In the genomic region with DNA sequence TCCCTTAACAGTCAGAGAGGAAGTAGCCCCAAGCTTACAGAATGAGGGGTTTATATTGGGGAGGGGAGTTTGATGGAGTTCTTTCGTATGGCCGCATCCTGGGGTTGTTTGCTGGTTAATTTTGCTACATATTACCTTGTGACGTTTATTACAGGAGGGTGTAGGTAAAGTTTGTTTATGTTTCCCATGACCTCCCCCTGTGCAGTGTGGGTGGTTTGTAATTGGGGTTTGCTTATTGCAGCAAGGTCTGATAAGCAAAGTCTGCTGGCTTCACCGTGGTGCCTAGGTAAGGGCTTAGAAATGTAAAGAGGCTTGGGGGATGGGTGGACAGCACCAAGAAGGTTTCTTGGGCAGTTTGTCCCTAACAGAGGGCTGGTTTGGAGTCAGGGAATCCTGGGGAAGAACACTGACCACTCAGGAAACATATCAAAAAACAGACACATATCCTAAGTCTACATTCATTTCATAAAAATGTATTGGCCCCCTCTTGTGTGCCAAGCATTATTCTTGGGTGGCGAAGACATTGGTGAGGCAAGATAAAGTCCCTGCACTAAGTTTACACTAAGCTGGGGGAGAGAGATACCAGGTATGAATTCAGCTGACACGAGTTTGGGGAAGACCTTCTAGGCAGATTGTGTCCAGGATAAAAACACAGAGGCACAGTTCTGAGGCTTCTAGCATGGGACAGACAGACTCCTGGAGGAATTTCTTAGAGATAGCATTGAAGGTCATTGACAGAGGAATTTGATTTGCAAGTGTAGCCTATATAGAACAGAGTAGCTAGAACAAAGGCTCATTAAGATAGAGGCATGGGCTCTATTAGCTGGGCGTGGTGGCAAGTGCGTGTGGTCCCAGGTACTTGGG, we compare ENCODE assay signal across 13 cellular contexts. TPM values are rescaled to one million over a fixed set of nuclear protein-coding genes. Genes with fewer than 3 reads are reported as not detected.
A peak's percentile ranks its signal among the peaks of the same experiment; 100 is the strongest.
DNase-seq lines count a peak whose midpoint lies in the region; ATAC-seq and TF ChIP-seq lines count a peak whose summit lies in the region.
"Had no signal": no experiment of that assay in that cellular context is flagged by ENCODE, and none has a peak within 500 bp of the region (broad histone marks: within the 10 kb centered on the region; RNA-seq: fewer than 3 reads in every experiment).

No MANE protein-coding gene starts in this region.

- H3K4me3 ChIP-seq in heart left ventricle = no peak overlapping the region
- H3K4me3 ChIP-seq: prostate gland, upper lobe of right lung had no signal

- peak overlapping the region; percentile 11 for H3K27ac Mint-ChIP-seq in activated naive CD8-positive, alpha-beta T cell treated with anti-CD3 and anti-CD28 coated beads, Interleukin-2, amount 10 ng/mL, durations not matched to agents 7 days and 5 days
- no peak overlapping the region for H3K27ac Mint-ChIP-seq in activated naive CD8-positive, alpha-beta T cell treated with anti-CD3 and anti-CD28 coated beads, Interleukin-2, amount 50 U/mL, for 24 hours
- peak overlapping the region; percentile 26 for H3K27ac Mint-ChIP-seq in stimulated activated memory B cell treated with anti-CD40 and anti-IgM and Interleukin-4, amounts not matched to agents 10 μg/mL and 1 μg/mL and 100 μg/mL, for 72 hours
- H3K27ac Mint-ChIP-seq: activated CD4-positive, alpha-beta T cell treated with anti-CD3 and anti-CD28 coated beads, Interleukin-2, amount 10 ng/mL, durations not matched to agents 24 days and 14 days had no signal

- H3K36me3 Mint-ChIP-seq in activated naive CD8-positive, alpha-beta T cell treated with anti-CD3 and anti-CD28 coated beads, Interleukin-2, amount 10 ng/mL, durations not matched to agents 7 days and 5 days = peaks cover 7% of the 10 kb centered on the region
- peaks cover 8% of the 10 kb centered on the region for H3K36me3 Mint-ChIP-seq in activated naive CD8-positive, alpha-beta T cell treated with anti-CD3 and anti-CD28 coated beads, Interleukin-2, amount 50 U/mL, for 24 hours (ENCODE audit: low read depth)
- no peaks in the 10 kb centered on the region for H3K36me3 Mint-ChIP-seq in stimulated activated memory B cell treated with anti-CD40 and anti-IgM and Interleukin-4, amounts not matched to agents 10 μg/mL and 1 μg/mL and 100 μg/mL, for 72 hours

- no peaks in the 10 kb centered on the region for H3K27me3 ChIP-seq in heart left ventricle
- H3K27me3 ChIP-seq: upper lobe of right lung had no signal

- no peak overlapping the region for H3K4me3 Mint-ChIP-seq in activated naive CD8-positive, alpha-beta T cell treated with anti-CD3 and anti-CD28 coated beads, Interleukin-2, amount 10 ng/mL, durations not matched to agents 7 days and 5 days
- H3K4me3 Mint-ChIP-seq in activated naive CD8-positive, alpha-beta T cell treated with anti-CD3 and anti-CD28 coated beads, Interleukin-2, amount 50 U/mL, for 24 hours = no peak overlapping the region
- no peak overlapping the region for H3K4me3 Mint-ChIP-seq in stimulated activated memory B cell treated with anti-CD40 and anti-IgM and Interleukin-4, amounts not matched to agents 10 μg/mL and 1 μg/mL and 100 μg/mL, for 72 hours
- H3K4me3 Mint-ChIP-seq: activated CD4-positive, alpha-beta T cell treated with anti-CD3 and anti-CD28 coated beads, Interleukin-2, amount 10 ng/mL, durations not matched to agents 24 days and 14 days; activated T-cell treated with anti-CD3 and anti-CD28 coated beads, Interleukin-2, amount 50 U/mL, for 4 hours had no signal

- no peak for DNase-seq in activated naive CD8-positive, alpha-beta T cell treated with anti-CD3 and anti-CD28 coated beads, Interleukin-2, amount 10 ng/mL, durations not matched to agents 7 days and 5 days
- no peak for DNase-seq in activated naive CD8-positive, alpha-beta T cell treated with anti-CD3 and anti-CD28 coated beads, Interleukin-2, amount 50 U/mL, for 24 hours
- DNase-seq in heart left ventricle = no peak
- DNase-seq: activated CD4-positive, alpha-beta T cell treated with anti-CD3 and anti-CD28 coated beads, Interleukin-2, amount 10 ng/mL, durations not matched to agents 24 days and 14 days; activated T-cell treated with anti-CD3 and anti-CD28 coated beads, Interleukin-2, amount 50 U/mL, for 4 hours; NCI-H526; T-helper 2 cell; upper lobe of right lung had no signal

- no peak for TF ChIP-seq CTCF in heart left ventricle (IDR thresholded peaks at IDR 0.05)

- no peaks in the 10 kb centered on the region for H3K9me3 ChIP-seq in heart left ventricle
- H3K9me3 ChIP-seq: prostate gland, upper lobe of right lung had no signal

- TF ChIP-seq POLR2A in heart left ventricle (IDR thresholded peaks at IDR 0.05) = no peak

- POLR2A ChIA-PET in activated naive CD8-positive, alpha-beta T cell treated with anti-CD3 and anti-CD28 coated beads, Interleukin-2, amount 10 ng/mL, durations not matched to agents 7 days and 5 days (lab: Charles Lee) = interaction anchor here (1.6 kb wide), 1 partner anchor 13 kb away, joined by 9 read pairs; the partner anchor contains the start of gene ZNF747

- H3K9me3 Mint-ChIP-seq in activated naive CD8-positive, alpha-beta T cell treated with anti-CD3 and anti-CD28 coated beads, Interleukin-2, amount 10 ng/mL, durations not matched to agents 7 days and 5 days = no peaks in the 10 kb centered on the region
- H3K9me3 Mint-ChIP-seq in activated naive CD8-positive, alpha-beta T cell treated with anti-CD3 and anti-CD28 coated beads, Interleukin-2, amount 50 U/mL, for 24 hours = no peaks in the 10 kb centered on the region
- no peaks in the 10 kb centered on the region for H3K9me3 Mint-ChIP-seq in stimulated activated memory B cell treated with anti-CD40 and anti-IgM and Interleukin-4, amounts not matched to agents 10 μg/mL and 1 μg/mL and 100 μg/mL, for 72 hours
- H3K9me3 Mint-ChIP-seq: activated CD4-positive, alpha-beta T cell treated with anti-CD3 and anti-CD28 coated beads, Interleukin-2, amount 10 ng/mL, durations not matched to agents 24 days and 14 days; activated T-cell treated with anti-CD3 and anti-CD28 coated beads, Interleukin-2, amount 50 U/mL, for 4 hours had no signal

- peak overlapping the region in 10 of 12 donors; percentile 27 to 83 (median 69) for H3K27ac ChIP-seq in heart left ventricle
- H3K27ac ChIP-seq: prostate gland, upper lobe of right lung had no signal

- H3K36me3 ChIP-seq in heart left ventricle = peaks cover 0 to 2% (median 0%) of the 10 kb centered on the region in 9 donors
- H3K36me3 ChIP-seq: prostate gland, upper lobe of right lung had no signal

- no peak for ATAC-seq in activated naive CD8-positive, alpha-beta T cell treated with anti-CD3 and anti-CD28 coated beads, Interleukin-2, amount 10 ng/mL, durations not matched to agents 7 days and 5 days (ENCODE audit: low read depth)
- no peak for ATAC-seq in activated naive CD8-positive, alpha-beta T cell treated with anti-CD3 and anti-CD28 coated beads, Interleukin-2, amount 50 U/mL, for 24 hours
- peak; percentile 16 to 24 (median 21) for ATAC-seq in heart left ventricle
- ATAC-seq in stimulated activated memory B cell treated with anti-CD40 and anti-IgM and Interleukin-4, amounts not matched to agents 10 μg/mL and 1 μg/mL and 100 μg/mL, for 72 hours = no peak
- no peak for ATAC-seq in HG02678 (IDR thresholded peaks at IDR 0.05; ENCODE audit: unreplicated experiment)
- no peak for ATAC-seq in GM18511 (IDR thresholded peaks at IDR 0.05; ENCODE audit: unreplicated experiment)
- ATAC-seq: activated T-cell treated with anti-CD3 and anti-CD28 coated beads, Interleukin-2, amount 50 U/mL, for 4 hours; Panc1; upper lobe of right lung had no signal

- H3K4me1 Mint-ChIP-seq in activated naive CD8-positive, alpha-beta T cell treated with anti-CD3 and anti-CD28 coated beads, Interleukin-2, amount 10 ng/mL, durations not matched to agents 7 days and 5 days = peaks cover 33% of the 10 kb centered on the region
- H3K4me1 Mint-ChIP-seq in activated naive CD8-positive, alpha-beta T cell treated with anti-CD3 and anti-CD28 coated beads, Interleukin-2, amount 50 U/mL, for 24 hours = peaks cover 35% of the 10 kb centered on the region
- peaks cover 26% of the 10 kb centered on the region for H3K4me1 Mint-ChIP-seq in stimulated activated memory B cell treated with anti-CD40 and anti-IgM and Interleukin-4, amounts not matched to agents 10 μg/mL and 1 μg/mL and 100 μg/mL, for 72 hours

- intact Hi-C loops in heart left ventricle (cut with DNase I) = no loop called here

- peaks cover 0 to 44% (median 16%) of the 10 kb centered on the region in 12 donors for H3K4me1 ChIP-seq in heart left ventricle
- H3K4me1 ChIP-seq: prostate gland, upper lobe of right lung had no signal

- no peaks in the 10 kb centered on the region for H3K27me3 Mint-ChIP-seq in activated naive CD8-positive, alpha-beta T cell treated with anti-CD3 and anti-CD28 coated beads, Interleukin-2, amount 10 ng/mL, durations not matched to agents 7 days and 5 days
- H3K27me3 Mint-ChIP-seq in activated naive CD8-positive, alpha-beta T cell treated with anti-CD3 and anti-CD28 coated beads, Interleukin-2, amount 50 U/mL, for 24 hours = no peaks in the 10 kb centered on the region
- H3K27me3 Mint-ChIP-seq in stimulated activated memory B cell treated with anti-CD40 and anti-IgM and Interleukin-4, amounts not matched to agents 10 μg/mL and 1 μg/mL and 100 μg/mL, for 72 hours = no peaks in the 10 kb centered on the region
- H3K27me3 Mint-ChIP-seq: activated CD4-positive, alpha-beta T cell treated with anti-CD3 and anti-CD28 coated beads, Interleukin-2, amount 10 ng/mL, durations not matched to agents 24 days and 14 days had no signal

- 63 to 76% (median 66%) methylated on average over 8 of the region's 8 CpGs for WGBS in heart left ventricle, 4 donors

RNA-seq across cellular contexts. Expression of gene ZNF764, which starts 9.6 kb away (rescaled TPM):
- total RNA-seq in activated naive CD8-positive, alpha-beta T cell treated with anti-CD3 and anti-CD28 coated beads, Interleukin-2, amount 10 ng/mL, durations not matched to agents 7 days and 5 days = 10 to 100 TPM; 20.9 to 23.3 TPM
- total RNA-seq in heart left ventricle = 10 to 100 TPM in 6 of 9 donors, 1 to 10 TPM in 3; 8.5 to 17.2 (median 12.3) TPM
- polyA plus RNA-seq in heart left ventricle = 1 to 10 TPM; 7.4 to 8.7 TPM

RNA-seq across cellular contexts. Expression of gene ZNF747, which starts 14.0 kb away (rescaled TPM):
- 10 to 100 TPM; 11.9 to 12.5 TPM for total RNA-seq in activated naive CD8-positive, alpha-beta T cell treated with anti-CD3 and anti-CD28 coated beads, Interleukin-2, amount 10 ng/mL, durations not matched to agents 7 days and 5 days
- 10 to 100 TPM in 5 of 9 donors, 1 to 10 TPM in 4; 8.6 to 15.2 (median 10.5) TPM for total RNA-seq in heart left ventricle
- 1 to 10 TPM; 8.9 to 9.5 TPM for polyA plus RNA-seq in heart left ventricle

RNA-seq across cellular contexts. Expression of gene ZNF768, which starts 22.3 kb away (rescaled TPM):
- 1 to 10 TPM; 7.4 to 8.1 TPM for total RNA-seq in activated naive CD8-positive, alpha-beta T cell treated with anti-CD3 and anti-CD28 coated beads, Interleukin-2, amount 10 ng/mL, durations not matched to agents 7 days and 5 days
- total RNA-seq in heart left ventricle = 10 to 100 TPM; 38.9 to 67.0 (median 47.8) TPM
- 10 to 100 TPM; 60.9 to 88.2 TPM for polyA plus RNA-seq in heart left ventricle

RNA-seq across cellular contexts. Expression of gene ZNF688, which starts 22.9 kb away (rescaled TPM):
- 10 to 100 TPM; 17.8 to 18.3 TPM for total RNA-seq in activated naive CD8-positive, alpha-beta T cell treated with anti-CD3 and anti-CD28 coated beads, Interleukin-2, amount 10 ng/mL, durations not matched to agents 7 days and 5 days
- 10 to 100 TPM in 8 of 9 donors, 1 to 10 TPM in 1; 10.0 to 14.3 (median 11.6) TPM for total RNA-seq in heart left ventricle
- polyA plus RNA-seq in heart left ventricle = 10 to 100 TPM in 1 of 2 donors, 1 to 10 TPM in 1; 7.6 to 15.7 TPM

RNA-seq across cellular contexts. Expression of gene ZNF785, which starts 36.9 kb away (rescaled TPM):
- total RNA-seq in activated naive CD8-positive, alpha-beta T cell treated with anti-CD3 and anti-CD28 coated beads, Interleukin-2, amount 10 ng/mL, durations not matched to agents 7 days and 5 days = 10 to 100 TPM; 22.3 to 24.8 TPM
- total RNA-seq in heart left ventricle = 10 to 100 TPM in 1 of 9 donors, 1 to 10 TPM in 8; 2.9 to 10.9 (median 4.8) TPM
- polyA plus RNA-seq in heart left ventricle = 1 to 10 TPM; 3.0 to 4.5 TPM

Comparison
In these comparisons a context has a peak if more than half of its experiments do, and no peak if none do; other contexts are left out.
1. ATAC-seq: peak in heart left ventricle (4 of 4); none in activated naive CD8-positive, alpha-beta T cell treated with anti-CD3 and anti-CD28 coated beads, Interleukin-2, amount 10 ng/mL, durations not matched to agents 7 days and 5 days (single experiment), activated naive CD8-positive, alpha-beta T cell treated with anti-CD3 and anti-CD28 coated beads, Interleukin-2, amount 50 U/mL, for 24 hours (single experiment), stimulated activated memory B cell treated with anti-CD40 and anti-IgM and Interleukin-4, amounts not matched to agents 10 μg/mL and 1 μg/mL and 100 μg/mL, for 72 hours (single experiment), HG02678 (single experiment) and GM18511 (single experiment).
2. RNA of gene ZNF768, which starts 22.3 kb away (total RNA-seq): 38.9 to 67.0 TPM in heart left ventricle; 7.4 to 8.1 TPM in activated naive CD8-positive, alpha-beta T cell treated with anti-CD3 and anti-CD28 coated beads, Interleukin-2, amount 10 ng/mL, durations not matched to agents 7 days and 5 days; every median in the first group is over 4 times any median in the second.